9 cellular contexts compared by ENCODE assay signal in the genomic region with DNA sequence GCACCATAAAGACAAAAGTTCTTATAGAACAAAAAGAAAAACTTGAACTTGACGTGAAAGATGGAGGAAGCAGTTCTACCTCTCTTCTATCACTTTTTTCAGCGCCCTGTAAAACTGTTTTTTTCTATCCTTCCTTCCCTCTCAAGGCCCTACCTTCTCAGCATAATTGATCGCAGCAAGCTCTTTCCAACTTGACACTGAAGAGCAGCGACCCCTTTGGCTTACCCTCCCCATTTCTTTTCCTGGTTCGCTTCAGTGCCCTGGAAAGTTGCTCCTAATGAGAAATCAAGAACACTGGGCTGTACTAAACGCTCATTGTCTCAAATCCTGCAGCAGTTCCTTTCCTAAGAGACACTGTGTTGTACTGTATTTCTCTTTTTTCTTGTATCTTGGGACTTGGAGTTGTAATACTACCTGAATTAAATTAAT.
DNase-seq lines count a peak whose midpoint lies in the region; ATAC-seq and TF ChIP-seq lines count a peak whose summit lies in the region.
"Had no signal": no experiment of that assay in that cellular context is flagged by ENCODE, and none has a peak within 500 bp of the region (broad histone marks: within the 10 kb centered on the region; RNA-seq: fewer than 3 reads in every experiment).

No MANE protein-coding gene starts in this region.

- no peak overlapping the region for H3K9ac ChIP-seq in endodermal cell (ENCODE audit: extremely low read depth, low read length, poor library complexity, severe bottlenecking)

- H3K27me3 Mint-ChIP-seq in CD4-positive, alpha-beta memory T cell, result peaks cover 13 to 35% of the 10 kb centered on the region in 2 donors
- peaks cover 50% of the 10 kb centered on the region for H3K27me3 Mint-ChIP-seq in endodermal cell (ENCODE audit: insufficient read depth)

- H3K4me3 ChIP-seq in CD4-positive, alpha-beta memory T cell (ENCODE audit: low read length in 2 of 2), result peak overlapping the region in 1 of 2 donors; percentile 43
- H3K4me3 ChIP-seq in endodermal cell (ENCODE audit: low read length) (peak overlapping the region; percentile 76), osteoblast (ENCODE audit: insufficient read depth, low read length) (peak overlapping the region; percentile 85), OCI-LY7 (ENCODE audit: low read depth, low read length, poor library complexity, severe bottlenecking) (no peak overlapping the region)

- H3K27me3 ChIP-seq in CD4-positive, alpha-beta memory T cell (ENCODE audit: insufficient read depth, low read length), result peaks cover 13% of the 10 kb centered on the region
- H3K27me3 ChIP-seq in endodermal cell (ENCODE audit: control insufficient read depth, insufficient read depth, low read length, poor library complexity, severe bottlenecking) (peaks cover 59% of the 10 kb centered on the region), osteoblast (ENCODE audit: insufficient read depth, low read length) (no peaks in the 10 kb centered on the region)

- H3K27ac Mint-ChIP-seq in CD4-positive, alpha-beta memory T cell, result peak overlapping the region in 5 of 7 donors; percentile 14 to 68 (median 36)
- no peak overlapping the region for H3K27ac Mint-ChIP-seq in endodermal cell

- H4K20me1 ChIP-seq in osteoblast (ENCODE audit: insufficient read depth, low read length) (no peaks in the 10 kb centered on the region), OCI-LY7 (ENCODE audit: insufficient read depth, low read length) (no peaks in the 10 kb centered on the region)

- no peaks in the 10 kb centered on the region for H3K9me2 ChIP-seq in OCI-LY7 (ENCODE audit: insufficient read depth, low read length)

- no peaks in the 10 kb centered on the region for H3K9me3 Mint-ChIP-seq in CD4-positive, alpha-beta memory T cell
- H3K9me3 Mint-ChIP-seq in endodermal cell, result no peaks in the 10 kb centered on the region

- no peak for ATAC-seq in GM21390 (IDR thresholded peaks at IDR 0.05; ENCODE audit: unreplicated experiment)

- TF ChIP-seq CTCF in endodermal cell (conservative IDR thresholded peaks at IDR 0.05), result peak; percentile 69
- no peak for TF ChIP-seq CTCF in osteoblast (IDR thresholded peaks at IDR 0.05; ENCODE audit: extremely low read depth, low read depth, low read length)
- no peak for TF ChIP-seq CTCF in OCI-LY7 (conservative IDR thresholded peaks at IDR 0.05; ENCODE audit: low read length)

- POLR2A ChIA-PET in CD4-positive, alpha-beta memory T cell (lab: Charles Lee; ENCODE audit: partially characterized antibody), result no interaction called here
- POLR2A ChIA-PET in OCI-LY7 (lab: Charles Lee), result no interaction called here

- CTCF ChIA-PET in CD4-positive, alpha-beta memory T cell (lab: Charles Lee; ENCODE audit: partially characterized antibody), result no interaction called here
- CTCF ChIA-PET in OCI-LY7 (lab: Charles Lee; ENCODE audit: unreplicated experiment), result no interaction called here

- peaks cover 16 to 34% (median 23%) of the 10 kb centered on the region in 4 donors for H3K4me1 Mint-ChIP-seq in CD4-positive, alpha-beta memory T cell
- peaks cover 14% of the 10 kb centered on the region for H3K4me1 Mint-ChIP-seq in endodermal cell

- intact Hi-C loops in CD4-positive, alpha-beta memory T cell (cut with micrococcal nuclease), result loop anchor here (10.0 kb wide), 1 partner anchor 367 kb away; no protein-coding TSS in a partner anchor
- intact Hi-C loops in OCI-LY7 (cut with micrococcal nuclease; ENCODE audit: unreplicated experiment), result no loop called here

- H3K4me1 ChIP-seq in CD4-positive, alpha-beta memory T cell (ENCODE audit: insufficient read depth, low read length), result peaks cover 21% of the 10 kb centered on the region
- no peaks in the 10 kb centered on the region for H3K4me1 ChIP-seq in endodermal cell (ENCODE audit: control insufficient read depth, insufficient read depth, low read length)
- H3K4me1 ChIP-seq in osteoblast (ENCODE audit: insufficient read depth, low read length), result peaks cover 37% of the 10 kb centered on the region
- H3K4me1 ChIP-seq in OCI-LY7 (ENCODE audit: insufficient read depth, low read length, poor library complexity, severe bottlenecking), result no peaks in the 10 kb centered on the region

- H3K9me3 ChIP-seq in CD4-positive, alpha-beta memory T cell (ENCODE audit: control insufficient read depth in 1 of 2, low read length in 2 of 2), result no peaks in the 10 kb centered on the region
- H3K9me3 ChIP-seq in endodermal cell (ENCODE audit: control insufficient read depth, low read length) (no peaks in the 10 kb centered on the region), osteoblast (ENCODE audit: low read depth, low read length) (no peaks in the 10 kb centered on the region), OCI-LY7 (ENCODE audit: low read length) (no peaks in the 10 kb centered on the region)

- peaks cover 0 to 3% of the 10 kb centered on the region in 2 donors for H3K36me3 Mint-ChIP-seq in CD4-positive, alpha-beta memory T cell
- no peaks in the 10 kb centered on the region for H3K36me3 Mint-ChIP-seq in endodermal cell (ENCODE audit: low read depth)

- no peak overlapping the region for H3K27ac ChIP-seq in CD4-positive, alpha-beta memory T cell (ENCODE audit: low read depth, low read length)
- H3K27ac ChIP-seq in endodermal cell (ENCODE audit: low read depth, low read length) (no peak overlapping the region), osteoblast (ENCODE audit: low read depth, low read length) (peak overlapping the region; percentile 85), OCI-LY7 (ENCODE audit: low read depth, low read length, poor library complexity, severe bottlenecking) (no peak overlapping the region)

- WGBS in endodermal cell (ENCODE audit: insufficient coverage in 1 of 2, insufficient read length in 1 of 2), 2 experiments, result 10 to 19% methylated on average over 5 to 6 of the region's 6 CpGs

- H3K79me2 ChIP-seq in osteoblast (ENCODE audit: insufficient read depth, low read length) (peaks cover 59% of the 10 kb centered on the region), OCI-LY7 (ENCODE audit: insufficient read depth, low read depth, low read length) (no peaks in the 10 kb centered on the region)

- no peak for DNase-seq in CD4-positive, alpha-beta memory T cell
- DNase-seq in M059J (ENCODE audit: low read depth), result peak; percentile 26
- peak; percentile 70 for DNase-seq in endodermal cell
- peak; percentile 71 for DNase-seq in osteoblast (ENCODE audit: insufficient read length, low spot score, missing footprints)
- no peak for DNase-seq in OCI-LY7 (ENCODE audit: low spot score)
- no peak for DNase-seq in activated CD8-positive, alpha-beta memory T cell treated with anti-CD3 and anti-CD28 coated beads, Interleukin-2, amount 50 U/mL, for 48 hours
- DNase-seq in COLO829 (ENCODE audit: low spot score), result no peak
- DNase-seq: NCI-H446 treated with DMSO at 0.1 percent for 48 hours had no signal

- peak overlapping the region; percentile 78 to 89 (median 85) for H3K4me3 Mint-ChIP-seq in CD4-positive, alpha-beta memory T cell
- H3K4me3 Mint-ChIP-seq in endodermal cell, result peak overlapping the region; percentile 78

- peak overlapping the region; percentile 88 for H2AFZ ChIP-seq in osteoblast (ENCODE audit: low read length)
- no peak overlapping the region for H2AFZ ChIP-seq in OCI-LY7 (ENCODE audit: low read length)

- peak overlapping the region; percentile 92 for H3K4me2 ChIP-seq in osteoblast (ENCODE audit: insufficient read depth, low read length)
- H3K4me2 ChIP-seq in OCI-LY7 (ENCODE audit: low read length), result no peak overlapping the region

- H3K36me3 ChIP-seq in CD4-positive, alpha-beta memory T cell (ENCODE audit: insufficient read depth, low read length), result no peaks in the 10 kb centered on the region
- H3K36me3 ChIP-seq in endodermal cell (ENCODE audit: control insufficient read depth, insufficient read depth, low read length) (no peaks in the 10 kb centered on the region), osteoblast (ENCODE audit: insufficient read depth, low read length) (no peaks in the 10 kb centered on the region), OCI-LY7 (ENCODE audit: insufficient read depth, low read length) (no peaks in the 10 kb centered on the region)

- BruUV-seq in OCI-LY7 (replicated peaks; lab: Mats Ljungman, UMichigan), result no TSS peak

Comparison
In these comparisons a context has a peak if more than half of its experiments do, and no peak if none do; other contexts are left out.
1. DNase-seq: peak in M059J (single experiment), endodermal cell (single experiment) and osteoblast (single experiment); none in CD4-positive, alpha-beta memory T cell (0 of 5), OCI-LY7 (single experiment), activated CD8-positive, alpha-beta memory T cell treated with anti-CD3 and anti-CD28 coated beads, Interleukin-2, amount 50 U/mL, for 48 hours (single experiment) and COLO829 (single experiment).